Comparison of ENCODE assay signal across 1 cellular context in the genomic region with DNA sequence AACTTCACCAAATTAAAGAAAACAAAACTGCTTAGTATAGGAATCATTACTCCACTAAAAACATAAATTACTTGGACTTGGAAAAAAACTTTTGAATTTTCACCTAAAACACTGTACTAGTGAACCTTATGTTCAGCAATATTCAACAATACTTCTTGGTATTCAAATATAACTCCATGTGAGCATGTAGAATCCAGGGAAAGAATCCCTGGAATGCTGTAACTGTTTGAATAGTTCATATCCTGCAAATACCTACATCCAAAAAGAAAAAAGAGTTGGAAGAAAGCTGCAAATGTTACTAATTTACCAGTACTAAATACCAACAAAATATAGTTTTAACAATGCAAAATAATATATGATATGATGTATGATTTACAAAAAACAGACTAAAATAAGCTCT.
TF ChIP-seq lines count a peak whose summit lies in the region.

No MANE protein-coding gene starts in this region.

TF ChIP-seq in SK-N-SH, 30 proteins besides CTCF, POLR2A, EP300 and RAD21 (continued from another document):
- TF ChIP-seq, protein P1, sequence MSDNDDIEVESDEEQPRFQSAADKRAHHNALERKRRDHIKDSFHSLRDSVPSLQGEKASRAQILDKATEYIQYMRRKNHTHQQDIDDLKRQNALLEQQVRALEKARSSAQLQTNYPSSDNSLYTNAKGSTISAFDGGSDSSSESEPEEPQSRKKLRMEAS (IDR thresholded peaks at IDR 0.05; ENCODE audit: low read depth): no peak
- no peak for TF ChIP-seq RFX5 (IDR thresholded peaks at IDR 0.05; ENCODE audit: low read length)
- TF ChIP-seq JUND (IDR thresholded peaks at IDR 0.05): no peak
- no peak for TF ChIP-seq RXRA (IDR thresholded peaks at IDR 0.05; ENCODE audit: borderline replicate concordance, low read depth)
- no peak for TF ChIP-seq MEF2A (IDR thresholded peaks at IDR 0.05; ENCODE audit: borderline replicate concordance, low read depth)
- TF ChIP-seq FOXJ3 (CRISPR knock-in tag; IDR thresholded peaks at IDR 0.05): no peak
- no peak for TF ChIP-seq TAF1 (IDR thresholded peaks at IDR 0.05; ENCODE audit: borderline replicate concordance, low read depth, low read length)
